ENCODE assay signal across 2 cellular contexts in the genomic region with DNA sequence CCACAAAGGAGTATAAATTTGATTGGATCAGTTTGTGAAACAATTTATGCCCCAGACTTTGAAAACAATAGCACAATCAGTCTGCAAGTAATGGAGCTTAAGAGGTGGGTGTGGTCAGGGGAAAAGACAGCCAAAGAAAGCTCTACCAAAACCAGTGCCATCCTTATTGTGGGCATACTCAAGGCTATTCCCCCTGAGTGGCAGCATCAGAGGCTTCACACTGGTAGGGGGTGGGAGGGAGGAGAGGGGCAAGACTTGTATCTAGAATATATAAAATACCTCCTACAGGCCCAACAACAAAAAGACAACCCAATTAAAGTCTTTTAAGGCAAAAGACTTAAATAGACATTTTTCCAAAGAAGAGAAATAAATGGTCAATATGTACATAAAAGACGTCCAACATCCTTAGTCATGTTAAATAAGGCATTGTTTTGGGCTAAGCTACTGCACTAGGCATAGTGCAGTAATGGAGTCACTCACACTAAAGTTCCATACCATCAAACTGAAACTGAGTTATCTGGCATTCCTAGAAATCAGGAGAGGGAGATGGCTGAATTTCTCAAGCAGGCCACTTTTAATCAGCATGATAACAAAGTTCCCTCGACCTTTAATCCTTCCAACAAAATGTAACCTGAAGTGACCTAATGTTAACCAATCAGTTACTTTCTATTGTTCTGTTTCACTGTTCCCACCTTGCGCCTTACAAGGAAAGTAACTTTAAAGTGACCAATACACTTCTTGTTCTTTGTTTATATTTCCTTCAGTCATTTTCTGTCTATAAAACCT.
A peak's percentile ranks its signal among the peaks of the same experiment; 100 is the strongest.
TF ChIP-seq lines count a peak whose summit lies in the region.

No MANE protein-coding gene starts in this region.

TF ChIP-seq in H1, 55 proteins besides CTCF, POLR2A, EP300 and RAD21:
- TF ChIP-seq TAF1 (IDR thresholded peaks at IDR 0.05; ENCODE audit: low read depth, low read length) (no peak), ASH2L (IDR thresholded peaks at IDR 0.05; ENCODE audit: low read length) (no peak)
- TF ChIP-seq, protein P1, sequence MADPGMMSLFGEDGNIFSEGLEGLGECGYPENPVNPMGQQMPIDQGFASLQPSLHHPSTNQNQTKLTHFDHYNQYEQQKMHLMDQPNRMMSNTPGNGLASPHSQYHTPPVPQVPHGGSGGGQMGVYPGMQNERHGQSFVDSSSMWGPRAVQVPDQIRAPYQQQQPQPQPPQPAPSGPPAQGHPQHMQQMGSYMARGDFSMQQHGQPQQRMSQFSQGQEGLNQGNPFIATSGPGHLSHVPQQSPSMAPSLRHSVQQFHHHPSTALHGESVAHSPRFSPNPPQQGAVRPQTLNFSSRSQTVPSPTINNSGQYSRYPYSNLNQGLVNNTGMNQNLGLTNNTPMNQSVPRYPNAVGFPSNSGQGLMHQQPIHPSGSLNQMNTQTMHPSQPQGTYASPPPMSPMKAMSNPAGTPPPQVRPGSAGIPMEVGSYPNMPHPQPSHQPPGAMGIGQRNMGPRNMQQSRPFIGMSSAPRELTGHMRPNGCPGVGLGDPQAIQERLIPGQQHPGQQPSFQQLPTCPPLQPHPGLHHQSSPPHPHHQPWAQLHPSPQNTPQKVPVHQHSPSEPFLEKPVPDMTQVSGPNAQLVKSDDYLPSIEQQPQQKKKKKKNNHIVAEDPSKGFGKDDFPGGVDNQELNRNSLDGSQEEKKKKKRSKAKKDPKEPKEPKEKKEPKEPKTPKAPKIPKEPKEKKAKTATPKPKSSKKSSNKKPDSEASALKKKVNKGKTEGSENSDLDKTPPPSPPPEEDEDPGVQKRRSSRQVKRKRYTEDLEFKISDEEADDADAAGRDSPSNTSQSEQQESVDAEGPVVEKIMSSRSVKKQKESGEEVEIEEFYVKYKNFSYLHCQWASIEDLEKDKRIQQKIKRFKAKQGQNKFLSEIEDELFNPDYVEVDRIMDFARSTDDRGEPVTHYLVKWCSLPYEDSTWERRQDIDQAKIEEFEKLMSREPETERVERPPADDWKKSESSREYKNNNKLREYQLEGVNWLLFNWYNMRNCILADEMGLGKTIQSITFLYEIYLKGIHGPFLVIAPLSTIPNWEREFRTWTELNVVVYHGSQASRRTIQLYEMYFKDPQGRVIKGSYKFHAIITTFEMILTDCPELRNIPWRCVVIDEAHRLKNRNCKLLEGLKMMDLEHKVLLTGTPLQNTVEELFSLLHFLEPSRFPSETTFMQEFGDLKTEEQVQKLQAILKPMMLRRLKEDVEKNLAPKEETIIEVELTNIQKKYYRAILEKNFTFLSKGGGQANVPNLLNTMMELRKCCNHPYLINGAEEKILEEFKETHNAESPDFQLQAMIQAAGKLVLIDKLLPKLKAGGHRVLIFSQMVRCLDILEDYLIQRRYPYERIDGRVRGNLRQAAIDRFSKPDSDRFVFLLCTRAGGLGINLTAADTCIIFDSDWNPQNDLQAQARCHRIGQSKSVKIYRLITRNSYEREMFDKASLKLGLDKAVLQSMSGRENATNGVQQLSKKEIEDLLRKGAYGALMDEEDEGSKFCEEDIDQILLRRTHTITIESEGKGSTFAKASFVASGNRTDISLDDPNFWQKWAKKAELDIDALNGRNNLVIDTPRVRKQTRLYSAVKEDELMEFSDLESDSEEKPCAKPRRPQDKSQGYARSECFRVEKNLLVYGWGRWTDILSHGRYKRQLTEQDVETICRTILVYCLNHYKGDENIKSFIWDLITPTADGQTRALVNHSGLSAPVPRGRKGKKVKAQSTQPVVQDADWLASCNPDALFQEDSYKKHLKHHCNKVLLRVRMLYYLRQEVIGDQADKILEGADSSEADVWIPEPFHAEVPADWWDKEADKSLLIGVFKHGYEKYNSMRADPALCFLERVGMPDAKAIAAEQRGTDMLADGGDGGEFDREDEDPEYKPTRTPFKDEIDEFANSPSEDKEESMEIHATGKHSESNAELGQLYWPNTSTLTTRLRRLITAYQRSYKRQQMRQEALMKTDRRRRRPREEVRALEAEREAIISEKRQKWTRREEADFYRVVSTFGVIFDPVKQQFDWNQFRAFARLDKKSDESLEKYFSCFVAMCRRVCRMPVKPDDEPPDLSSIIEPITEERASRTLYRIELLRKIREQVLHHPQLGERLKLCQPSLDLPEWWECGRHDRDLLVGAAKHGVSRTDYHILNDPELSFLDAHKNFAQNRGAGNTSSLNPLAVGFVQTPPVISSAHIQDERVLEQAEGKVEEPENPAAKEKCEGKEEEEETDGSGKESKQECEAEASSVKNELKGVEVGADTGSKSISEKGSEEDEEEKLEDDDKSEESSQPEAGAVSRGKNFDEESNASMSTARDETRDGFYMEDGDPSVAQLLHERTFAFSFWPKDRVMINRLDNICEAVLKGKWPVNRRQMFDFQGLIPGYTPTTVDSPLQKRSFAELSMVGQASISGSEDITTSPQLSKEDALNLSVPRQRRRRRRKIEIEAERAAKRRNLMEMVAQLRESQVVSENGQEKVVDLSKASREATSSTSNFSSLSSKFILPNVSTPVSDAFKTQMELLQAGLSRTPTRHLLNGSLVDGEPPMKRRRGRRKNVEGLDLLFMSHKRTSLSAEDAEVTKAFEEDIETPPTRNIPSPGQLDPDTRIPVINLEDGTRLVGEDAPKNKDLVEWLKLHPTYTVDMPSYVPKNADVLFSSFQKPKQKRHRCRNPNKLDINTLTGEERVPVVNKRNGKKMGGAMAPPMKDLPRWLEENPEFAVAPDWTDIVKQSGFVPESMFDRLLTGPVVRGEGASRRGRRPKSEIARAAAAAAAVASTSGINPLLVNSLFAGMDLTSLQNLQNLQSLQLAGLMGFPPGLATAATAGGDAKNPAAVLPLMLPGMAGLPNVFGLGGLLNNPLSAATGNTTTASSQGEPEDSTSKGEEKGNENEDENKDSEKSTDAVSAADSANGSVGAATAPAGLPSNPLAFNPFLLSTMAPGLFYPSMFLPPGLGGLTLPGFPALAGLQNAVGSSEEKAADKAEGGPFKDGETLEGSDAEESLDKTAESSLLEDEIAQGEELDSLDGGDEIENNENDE (IDR thresholded peaks at IDR 0.05; ENCODE audit: insufficient replicate concordance, low read length), result peak; percentile 67
TF ChIP-seq in H1: peak in this region for 1.

TF ChIP-seq in HepG2, 621 proteins besides CTCF, POLR2A, EP300 and RAD21:
- TF ChIP-seq RFXANK (CRISPR knock-in tag; IDR thresholded peaks at IDR 0.05), result no peak
- TF ChIP-seq, protein P2, sequence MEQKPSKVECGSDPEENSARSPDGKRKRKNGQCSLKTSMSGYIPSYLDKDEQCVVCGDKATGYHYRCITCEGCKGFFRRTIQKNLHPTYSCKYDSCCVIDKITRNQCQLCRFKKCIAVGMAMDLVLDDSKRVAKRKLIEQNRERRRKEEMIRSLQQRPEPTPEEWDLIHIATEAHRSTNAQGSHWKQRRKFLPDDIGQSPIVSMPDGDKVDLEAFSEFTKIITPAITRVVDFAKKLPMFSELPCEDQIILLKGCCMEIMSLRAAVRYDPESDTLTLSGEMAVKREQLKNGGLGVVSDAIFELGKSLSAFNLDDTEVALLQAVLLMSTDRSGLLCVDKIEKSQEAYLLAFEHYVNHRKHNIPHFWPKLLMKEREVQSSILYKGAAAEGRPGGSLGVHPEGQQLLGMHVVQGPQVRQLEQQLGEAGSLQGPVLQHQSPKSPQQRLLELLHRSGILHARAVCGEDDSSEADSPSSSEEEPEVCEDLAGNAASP (CRISPR knock-in tag; IDR thresholded peaks at IDR 0.05; ENCODE audit: borderline replicate concordance), result peak; percentile 56; the same call in 1 of the 2 replicates
- peak; percentile 87 for TF ChIP-seq BCL6 (CRISPR knock-in tag; IDR thresholded peaks at IDR 0.05)
- no peak for TF ChIP-seq SRY (CRISPR knock-in tag; IDR thresholded peaks at IDR 0.05)
- TF ChIP-seq JUNB (CRISPR knock-in tag; IDR thresholded peaks at IDR 0.05; ENCODE audit: borderline replicate concordance), result no peak
- no peak for TF ChIP-seq SOX13 (IDR thresholded peaks at IDR 0.05)
- TF ChIP-seq SOX13 (CRISPR knock-in tag; conservative IDR thresholded peaks at IDR 0.05 in 1 of 2, IDR thresholded peaks at IDR 0.05 in 1 of 2), result peak in 1 of 2 experiments; percentile 32; a peak in 1 of 4 replicates
TF ChIP-seq in HepG2: peak in this region for 3.
